In the genomic region with DNA sequence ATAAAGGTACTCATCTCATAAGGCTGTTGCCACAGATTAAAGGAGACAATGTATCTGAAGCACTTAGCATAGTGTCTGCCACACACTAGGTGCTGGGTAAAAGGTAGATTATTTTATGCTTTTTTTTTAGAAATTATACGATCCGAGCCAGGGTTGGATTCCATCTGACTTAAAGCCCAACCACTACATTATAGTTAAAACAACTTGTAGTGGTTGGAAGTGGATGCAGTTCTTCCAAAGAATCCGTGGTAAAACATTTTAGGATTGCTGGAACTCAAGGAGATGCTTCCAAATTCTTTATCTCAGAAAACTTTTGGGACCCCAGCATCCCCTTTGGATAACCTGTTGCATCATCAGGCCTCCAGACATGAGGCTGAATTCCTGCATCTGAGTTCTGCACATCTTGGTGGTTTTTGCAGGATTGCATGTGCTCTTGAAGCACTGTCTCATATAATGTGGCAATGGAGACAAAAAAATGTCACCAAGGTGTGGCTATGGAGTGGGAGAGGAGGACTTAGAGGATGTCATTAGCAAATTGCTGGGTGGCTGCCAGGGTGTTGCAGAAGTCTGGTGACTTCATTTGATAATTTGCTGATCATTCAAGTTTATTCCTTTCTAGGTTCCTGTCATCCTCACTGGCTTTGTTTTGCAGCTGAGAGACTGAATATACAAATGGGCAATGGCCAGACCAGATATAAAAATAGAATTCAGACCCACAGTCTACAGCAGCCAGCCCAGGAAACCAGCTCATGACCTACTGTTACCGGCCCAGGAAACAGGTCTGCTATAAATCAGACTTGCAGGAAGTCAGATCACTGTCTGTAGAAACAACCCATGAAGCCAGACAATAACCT, we compare ENCODE assay signal across 10 cellular contexts.
DNase-seq lines count a peak whose midpoint lies in the region; ATAC-seq and TF ChIP-seq lines count a peak whose summit lies in the region.
"Had no signal": no experiment of that assay in that cellular context is flagged by ENCODE, and none has a peak within 500 bp of the region (broad histone marks: within the 10 kb centered on the region; RNA-seq: fewer than 3 reads in every experiment).

No MANE protein-coding gene starts in this region.

- H3K4me1 ChIP-seq in right cardiac atrium (ENCODE audit: control insufficient read depth, insufficient read depth, low read length) (peaks cover 6% of the 10 kb centered on the region), foreskin keratinocyte (no peaks in the 10 kb centered on the region)

- no peak for TF ChIP-seq CTCF in GM20000 (IDR thresholded peaks at IDR 0.05; ENCODE audit: extremely low read depth, missing control alignments)
- no peak for TF ChIP-seq CTCF in coronary artery (IDR thresholded peaks at IDR 0.05)
- no peak for TF ChIP-seq CTCF in foreskin keratinocyte (conservative IDR thresholded peaks at IDR 0.05)

- H3K27me3 ChIP-seq in right cardiac atrium (ENCODE audit: control insufficient read depth, insufficient read depth) (no peaks in the 10 kb centered on the region), foreskin keratinocyte (peaks cover 25% of the 10 kb centered on the region)

- intact Hi-C loops in right cardiac atrium (cut with DNase I): no loop called here

- H3K4me3 ChIP-seq in right cardiac atrium (ENCODE audit: low read length): no peak overlapping the region
- no peak overlapping the region for H3K4me3 ChIP-seq in coronary artery

- H3K9me3 ChIP-seq in right cardiac atrium (ENCODE audit: control insufficient read depth, low read length): no peaks in the 10 kb centered on the region

- DNase-seq in NCI-H2196 (lab: John Stamatoyannopoulos, UW; ENCODE audit: unreplicated experiment): peak; percentile 44
- peak; percentile 45 to 79 (median 75) for DNase-seq in right cardiac atrium
- no peak for DNase-seq in activated gamma-delta T cell (lab: John Stamatoyannopoulos, UW)
- DNase-seq in GM20000 (ENCODE audit: low spot score): no peak
- no peak for DNase-seq in coronary artery (ENCODE audit: low spot score)
- no peak for DNase-seq in foreskin keratinocyte
- DNase-seq: activated effector memory CD4-positive, alpha-beta T cell treated with anti-CD3 and anti-CD28 coated beads, Interleukin-2, amount 50 U/mL, for 16 hours; nephron progenitor cell had no signal

- H3K27ac ChIP-seq in right cardiac atrium (ENCODE audit: low read length): no peak overlapping the region
- peak overlapping the region in 1 of 2 donors; percentile 7 for H3K27ac ChIP-seq in coronary artery
- H3K27ac ChIP-seq in foreskin keratinocyte: no peak overlapping the region

- 16% methylated on average over 4 of the region's 4 CpGs for WGBS in right cardiac atrium

- peak; percentile 53 for ATAC-seq in GM18502 (IDR thresholded peaks at IDR 0.05; ENCODE audit: poor library complexity, unreplicated experiment)
- ATAC-seq in HG02759 (IDR thresholded peaks at IDR 0.05; ENCODE audit: unreplicated experiment): peak; percentile 56
- peak; percentile 20 to 51 for ATAC-seq in right cardiac atrium
- no peak for ATAC-seq in foreskin keratinocyte

Comparison
In these comparisons a context has a peak if more than half of its experiments do, and no peak if none do; other contexts are left out.
1. DNase-seq: peak in NCI-H2196 (single experiment) and right cardiac atrium (3 of 3); none in activated gamma-delta T cell (single experiment), GM20000 (single experiment), coronary artery (single experiment) and foreskin keratinocyte (0 of 2).